ENCODE assay signal across 6 cellular contexts in the genomic region with DNA sequence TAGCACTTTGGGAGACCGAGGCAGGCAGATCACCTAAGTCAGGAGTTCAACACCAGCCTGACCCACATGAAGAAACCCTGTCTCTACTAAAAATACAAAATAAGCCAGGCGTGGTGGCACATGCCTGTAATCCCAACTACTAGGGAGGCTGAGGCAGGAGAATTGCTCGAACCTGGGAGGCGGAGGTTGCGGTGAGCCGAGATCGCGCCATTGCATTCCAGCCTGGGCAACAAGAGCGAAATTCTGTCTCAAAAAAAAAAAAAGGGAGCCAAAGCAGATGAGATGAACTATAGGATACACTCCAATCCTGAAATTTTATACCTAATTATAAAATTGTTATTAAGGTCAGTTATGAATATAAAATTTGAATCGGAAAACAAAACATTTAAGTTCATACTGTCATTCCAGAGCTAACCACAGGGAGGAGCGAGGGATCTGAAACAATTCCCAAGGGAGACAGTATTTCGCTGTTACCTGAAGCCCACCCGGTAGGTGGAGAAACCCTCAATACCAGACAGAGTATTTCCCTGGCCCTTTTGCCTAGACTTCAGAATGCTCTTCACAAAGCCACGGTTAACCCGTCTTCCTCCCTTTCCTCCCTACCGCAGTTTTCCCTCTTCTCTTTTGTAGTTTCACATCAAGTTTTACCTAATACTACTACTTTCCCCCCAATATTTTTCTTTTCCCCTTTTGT. TPM values are rescaled to one million over a fixed set of nuclear protein-coding genes. Genes with fewer than 3 reads are reported as not detected.
DNase-seq lines count a peak whose midpoint lies in the region; ATAC-seq and FAIRE-seq lines count a peak whose summit lies in the region.

No MANE protein-coding gene starts in this region.

- peak overlapping the region; percentile 88 for H3K4me3 Mint-ChIP-seq in T-helper 17 cell
- peak overlapping the region; percentile 82 to 92 (median 86) for H3K4me3 Mint-ChIP-seq in immature natural killer cell

- H3K27ac Mint-ChIP-seq in T-helper 17 cell: peak overlapping the region; percentile 76
- peak overlapping the region; percentile 69 to 90 (median 89) for H3K27ac Mint-ChIP-seq in immature natural killer cell

- DNase-seq in AG20443 (ENCODE audit: low spot score): peak; percentile 37
- DNase-seq in HTR-8/SVneo (ENCODE audit: insufficient read length, low spot score): peak; percentile 75
- DNase-seq in T-helper 17 cell: no peak
- no peak for DNase-seq in immature natural killer cell
- no peak for DNase-seq in NK-92 treated with Interleukin-12 subunit alpha and Interleukin-12 subunit beta, amount 100 ng/mL, for 24 hours (lab: John Stamatoyannopoulos, UW)

- H3K27me3 Mint-ChIP-seq in T-helper 17 cell: peaks cover 9% of the 10 kb centered on the region
- peaks cover 4 to 8% (median 7%) of the 10 kb centered on the region in 3 donors for H3K27me3 Mint-ChIP-seq in immature natural killer cell (ENCODE audit: low read depth in 3 of 3)

- ATAC-seq in T-helper 17 cell (no peak), HG02588 (IDR thresholded peaks at IDR 0.05; ENCODE audit: unreplicated experiment) (no peak)

- FAIRE-seq in HTR-8/SVneo (lab: Jason Lieb, UNC): no peak

- peaks cover 33% of the 10 kb centered on the region for H3K4me1 Mint-ChIP-seq in T-helper 17 cell
- H3K4me1 Mint-ChIP-seq in immature natural killer cell: peaks cover 37% of the 10 kb centered on the region in 2 donors

- H3K9me3 ChIP-seq in T-helper 17 cell (ENCODE audit: control insufficient read depth, low read length, poor library complexity, severe bottlenecking): no peaks in the 10 kb centered on the region

- H3K36me3 Mint-ChIP-seq in T-helper 17 cell (ENCODE audit: low read depth) (peaks cover 1% of the 10 kb centered on the region), immature natural killer cell (no peaks in the 10 kb centered on the region)

- H3K9me3 Mint-ChIP-seq in immature natural killer cell: no peaks in the 10 kb centered on the region

RNA-seq across cellular contexts. Expression of gene PPM1G, which starts 1.4 kb away (rescaled TPM):
- total RNA-seq in T-helper 17 cell: 10 to 100 TPM; 43.6 to 50.2 TPM
- polyA plus RNA-seq in immature natural killer cell: 100 to 1,000 TPM in 2 of 3 donors, 10 to 100 TPM in 1; 71.3 to 116 (median 104) TPM

RNA-seq across cellular contexts. Expression of gene NRBP1, which starts 20.5 kb away (rescaled TPM):
- 100 to 1,000 TPM; 138 to 150 TPM for total RNA-seq in T-helper 17 cell
- polyA plus RNA-seq in immature natural killer cell: 100 to 1,000 TPM in 2 of 3 donors, 10 to 100 TPM in 1; 85.7 to 154 (median 147) TPM

RNA-seq across cellular contexts. Expression of gene ZNF513, which starts 27.4 kb away (rescaled TPM):
- 10 to 100 TPM; 22.4 to 24.6 TPM for total RNA-seq in T-helper 17 cell
- 1 to 10 TPM; 2.2 to 6.3 (median 2.7) TPM for polyA plus RNA-seq in immature natural killer cell

RNA-seq across cellular contexts. Expression of gene KRTCAP3, which starts 34.2 kb away (rescaled TPM):
- 10 to 100 TPM in 1 of 2 donors, 1 to 10 TPM in 1; 9.1 to 13.6 TPM for total RNA-seq in T-helper 17 cell
- under 1 TPM in 1 of 3 donors, not detected in 2; 0.63 TPM for polyA plus RNA-seq in immature natural killer cell

RNA-seq across cellular contexts. Expression of gene SNX17, which starts 37.5 kb away (rescaled TPM):
- 10 to 100 TPM; 75.7 to 80.3 TPM for total RNA-seq in T-helper 17 cell
- polyA plus RNA-seq in immature natural killer cell: 100 to 1,000 TPM; 236 to 321 (median 261) TPM

Comparison
In these comparisons a context has a peak if more than half of its experiments do, and no peak if none do; other contexts are left out.
1. DNase-seq: peak in AG20443 (single experiment) and HTR-8/SVneo (single experiment); none in T-helper 17 cell (0 of 3), immature natural killer cell (0 of 3) and NK-92 treated with Interleukin-12 subunit alpha and Interleukin-12 subunit beta, amount 100 ng/mL, for 24 hours (single experiment).